In the genomic region with DNA sequence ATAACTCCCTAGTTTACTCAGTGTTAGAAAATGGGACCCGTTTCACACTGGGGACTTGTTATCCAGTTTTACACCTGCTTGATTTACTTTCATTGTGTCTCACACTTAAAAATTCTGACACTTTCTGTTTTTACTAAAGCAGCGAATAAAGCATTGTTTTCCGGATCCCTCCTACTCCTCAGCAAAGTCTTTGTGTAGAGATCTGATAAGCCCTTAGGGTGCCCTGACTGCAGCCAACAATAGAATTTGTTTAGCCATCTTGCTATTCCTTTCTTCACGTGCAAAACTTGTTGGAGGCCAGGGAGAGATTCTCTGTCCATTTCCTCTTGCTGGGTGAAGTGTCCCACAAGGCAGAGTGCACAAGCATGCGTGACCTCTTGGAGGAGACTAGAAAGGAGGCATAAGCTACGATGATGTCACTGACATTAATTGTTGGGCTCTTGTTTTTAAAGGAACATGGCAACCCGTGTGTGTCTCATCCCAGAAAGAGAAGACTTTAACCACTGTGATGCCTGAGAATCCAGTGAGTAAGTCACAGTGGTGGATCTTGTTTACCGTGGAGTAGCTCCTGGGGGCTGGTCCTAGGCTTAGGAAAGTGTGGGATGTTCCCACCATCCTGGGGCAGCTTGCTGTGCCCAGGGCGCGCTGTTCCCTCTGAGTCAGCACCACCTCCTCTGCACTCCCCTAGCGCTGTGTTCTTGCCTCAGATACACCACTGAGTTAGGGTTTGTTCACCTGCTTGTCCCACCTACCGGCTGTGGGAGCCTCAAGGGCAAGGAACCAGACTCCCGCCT, we compare ENCODE assay signal across 10 cellular contexts. TPM values are rescaled to one million over a fixed set of nuclear protein-coding genes. Genes with fewer than 3 reads are reported as not detected.
DNase-seq lines count a peak whose midpoint lies in the region; ATAC-seq, FAIRE-seq and TF ChIP-seq lines count a peak whose summit lies in the region.
"Had no signal": no experiment of that assay in that cellular context is flagged by ENCODE, and none has a peak within 500 bp of the region (broad histone marks: within the 10 kb centered on the region; RNA-seq: fewer than 3 reads in every experiment).

No MANE protein-coding gene starts in this region.

- no peak for FAIRE-seq in H1 (lab: Jason Lieb, UNC)

- no peaks in the 10 kb centered on the region for H3K79me2 ChIP-seq in H1 (ENCODE audit: control insufficient read depth in 1 of 2, insufficient read depth in 2 of 2, low read length in 2 of 2)

- dilution Hi-C loops in IMR-90 (cut with HindIII; ENCODE audit: low sequenced_read_pairs, unreplicated experiment) = no loop called here

- peaks cover 51% of the 10 kb centered on the region for H3K4me1 ChIP-seq in IMR-90 (ENCODE audit: control insufficient read depth, insufficient read depth, low read length)
- H3K4me1 ChIP-seq in H1 (replicated peaks in 1 of 4; ENCODE audit: control insufficient read depth in 3 of 4, insufficient read depth in 4 of 4, low read length in 3 of 4) = peaks cover 0 to 3% (median 1%) of the 10 kb centered on the region in 4 experiments; a peak in 2 of 7 replicates
- peaks cover 9% of the 10 kb centered on the region for H3K4me1 ChIP-seq in neuron (ENCODE audit: insufficient read depth, low read length)

- peak overlapping the region; percentile 89 for H3K4ac ChIP-seq in IMR-90 (ENCODE audit: low read depth, low read length)
- peak overlapping the region; percentile 64 for H3K4ac ChIP-seq in H1 (replicated peaks; ENCODE audit: insufficient read length, low read depth, low read length)

- H2AK5ac ChIP-seq in IMR-90 (ENCODE audit: low read depth, low read length) = peak overlapping the region; percentile 83
- H2AK5ac ChIP-seq in H1 (ENCODE audit: low read depth, low read length) = no peak overlapping the region

- H3K36me3 ChIP-seq in IMR-90 (ENCODE audit: control insufficient read depth, insufficient read depth, low read length) (peaks cover 10% of the 10 kb centered on the region), H1 (ENCODE audit: control insufficient read depth in 2 of 4, insufficient read depth in 4 of 4, low read length in 3 of 4) (no peaks in the 10 kb centered on the region), neuron (ENCODE audit: insufficient read depth, low read length) (no peaks in the 10 kb centered on the region)

- H2BK12ac ChIP-seq in H1 (ENCODE audit: low read depth, low read length) = no peak overlapping the region

- no peak overlapping the region for H3K4me3 ChIP-seq in AG04450 (ENCODE audit: low read depth, low read length)
- no peak overlapping the region for H3K4me3 ChIP-seq in IMR-90 (ENCODE audit: insufficient read depth, low read depth, low read length)
- H3K4me3 ChIP-seq in H1 (ENCODE audit: extremely low read depth in 1 of 4, insufficient read depth in 2 of 4, low read depth in 3 of 4, low read length in 4 of 4) = no peak overlapping the region
- H3K4me3 ChIP-seq in neuron (ENCODE audit: low read length) = no peak overlapping the region

- H3K4me2 ChIP-seq in IMR-90 (ENCODE audit: low read depth, low read length) (peak overlapping the region; percentile 6; the same call in 1 of the 2 replicates), H1 (ENCODE audit: insufficient read depth in 1 of 2, low read depth in 2 of 2, low read length in 2 of 2) (peak overlapping the region in 1 of 2 experiments; percentile 26; a peak in 1 of 4 replicates)

- peak overlapping the region; percentile 57 for H3K18ac ChIP-seq in IMR-90 (ENCODE audit: low read depth, low read length)
- H3K18ac ChIP-seq in H1 (ENCODE audit: extremely low read depth, low read length) = no peak overlapping the region; the same call in 1 of the 2 replicates

- POLR2A ChIA-PET in AG04450 (lab: Yijun Ruan, JAX) (interaction anchor here (0.7 to 2.2 kb wide), 5 partner anchors 10 to 52 kb away, joined by 3 to 12 read pairs (median 3); no protein-coding TSS in a partner anchor), IMR-90 (lab: Charles Lee; ENCODE audit: unreplicated experiment) (interaction anchor here (0.8 kb wide), 1 partner anchor 52 kb away, joined by 3 read pairs; no protein-coding TSS in a partner anchor), H1 (lab: Charles Lee; ENCODE audit: partially characterized antibody) (no interaction called here)

- H3K23ac ChIP-seq in IMR-90 (ENCODE audit: low read depth, low read length) = peak overlapping the region; percentile 43
- no peak overlapping the region for H3K23ac ChIP-seq in H1 (ENCODE audit: insufficient read length)

- H3K27ac ChIP-seq in AG04450 (ENCODE audit: low read depth, low read length) = peak overlapping the region; percentile 98
- peak overlapping the region; percentile 70 for H3K27ac ChIP-seq in IMR-90 (ENCODE audit: insufficient read depth, low read length)
- H3K27ac ChIP-seq in H1 (ENCODE audit: low read depth, low read length) = no peak overlapping the region

- BruUV-seq in IMR-90 (replicated peaks; lab: Mats Ljungman, UMichigan) = no TSS peak

- H3K56ac ChIP-seq in IMR-90 (ENCODE audit: extremely low read depth, insufficient read depth, low read length) = peak overlapping the region; percentile 36; the same call in 1 of the 2 replicates
- H3K56ac ChIP-seq in H1 (replicated peaks; ENCODE audit: insufficient read length, low read depth, low read length) = no peak overlapping the region

- H4K8ac ChIP-seq in IMR-90 (ENCODE audit: low read depth in 2 of 2, low read length in 2 of 2) (peak overlapping the region in 1 of 2 experiments; percentile 65; a peak in 2 of 4 replicates), H1 (ENCODE audit: extremely low read depth, insufficient read depth, low read length) (no peak overlapping the region)

- TF ChIP-seq EP300 in H1 (IDR thresholded peaks at IDR 0.05; ENCODE audit: borderline replicate concordance in 1 of 2, low read depth in 2 of 2, low read length in 2 of 2) = no peak

- H4K91ac ChIP-seq in IMR-90 (ENCODE audit: insufficient read depth, low read depth, low read length) (peak overlapping the region; percentile 81), H1 (replicated peaks; ENCODE audit: insufficient read length, low read length) (peak overlapping the region; percentile 52)

- TF ChIP-seq RAD21 in IMR-90 (IDR thresholded peaks at IDR 0.05; ENCODE audit: low read length) (peak; percentile 12), H1 (IDR thresholded peaks at IDR 0.05 in 1 of 2, conservative IDR thresholded peaks at IDR 0.05 in 1 of 2; ENCODE audit: low read depth in 2 of 2, low read length in 2 of 2) (no peak)

- H3K9me3 ChIP-seq in AG04450 (ENCODE audit: control insufficient read depth, insufficient read depth, low read length) = no peaks in the 10 kb centered on the region; the same call in 1 of the 2 replicates
- H3K9me3 ChIP-seq in IMR-90 (ENCODE audit: control insufficient read depth, insufficient read depth, low read length) = no peaks in the 10 kb centered on the region
- H3K9me3 ChIP-seq in H1 (ENCODE audit: insufficient read depth in 2 of 2, low read depth in 1 of 2, low read length in 1 of 2) = no peaks in the 10 kb centered on the region
- H3K9me3 ChIP-seq in neuron (ENCODE audit: low read length) = no peaks in the 10 kb centered on the region

- TF ChIP-seq CTCF in AG04450 (IDR thresholded peaks at IDR 0.05; ENCODE audit: low read depth, low read length) (no peak; the same call in 1 of the 2 replicates), IMR-90 (conservative IDR thresholded peaks at IDR 0.05; ENCODE audit: low read depth, low read length) (no peak; the same call in 1 of the 2 replicates), H1 (IDR thresholded peaks at IDR 0.05; ENCODE audit: control extremely low read depth in 1 of 3, insufficient read depth in 1 of 3, low read depth in 1 of 3, low read length in 3 of 3) (no peak)

- TF ChIP-seq POLR2A in IMR-90 (IDR thresholded peaks at IDR 0.05; ENCODE audit: low read depth, low read length) (peak; percentile 60), H1 (IDR thresholded peaks at IDR 0.05; ENCODE audit: control extremely low read depth in 1 of 2, low read depth in 2 of 2, low read length in 2 of 2) (no peak)

- H3K14ac ChIP-seq in IMR-90 (replicated peaks; ENCODE audit: low read depth, low read length) (peak overlapping the region; percentile 73), H1 (ENCODE audit: insufficient read length) (no peak overlapping the region)

- H2BK120ac ChIP-seq in IMR-90 (ENCODE audit: low read depth, low read length) (peak overlapping the region; percentile 88), H1 (replicated peaks; ENCODE audit: low read depth, low read length) (no peak overlapping the region)

- H2BK5ac ChIP-seq in IMR-90 (ENCODE audit: low read depth, low read length, poor library complexity, severe bottlenecking) (peak overlapping the region; percentile 85), H1 (ENCODE audit: low read depth, low read length) (no peak overlapping the region)

- DNase-seq in AG04450 (ENCODE audit: low read depth, low spot score) (peak; percentile 83), IMR-90 (peak; percentile 98), H1 (ENCODE audit: low read depth in 1 of 2, low spot score in 2 of 2) (no peak), NCI-H2081 (lab: John Stamatoyannopoulos, UW) (no peak), DMS153 (lab: John Stamatoyannopoulos, UW) (no peak)
- DNase-seq: NCI-H2171; stimulated activated naive CD4-positive, alpha-beta T cell had no signal

- ATAC-seq in IMR-90 (ENCODE audit: low read depth) = peak; percentile 60
- ATAC-seq in activated CD4-positive, CD25-positive, alpha-beta regulatory T cell treated with anti-CD3 and anti-CD28 coated beads, Interleukin-2, amount 50 U/mL, for 24 hours = no peak
- no peak for ATAC-seq in GM18520 (IDR thresholded peaks at IDR 0.05; ENCODE audit: unreplicated experiment)

- H4K20me1 ChIP-seq in IMR-90 (ENCODE audit: insufficient read depth, low read length) (peaks cover 79% of the 10 kb centered on the region), H1 (replicated peaks in 1 of 2; ENCODE audit: control insufficient read depth in 1 of 2, insufficient read depth in 2 of 2, low read length in 2 of 2) (no peaks in the 10 kb centered on the region)

- peak overlapping the region; percentile 1 for H2AK9ac ChIP-seq in IMR-90 (replicated peaks; ENCODE audit: low read depth, low read length, poor library complexity)

- no peaks in the 10 kb centered on the region for H3K23me2 ChIP-seq in H1 (ENCODE audit: low read depth, low read length)

- H3K79me1 ChIP-seq in IMR-90 (ENCODE audit: low read depth in 1 of 2, low read length in 2 of 2) (peaks cover 34 to 96% of the 10 kb centered on the region in 2 experiments), H1 (ENCODE audit: low read depth, low read length) (no peaks in the 10 kb centered on the region)

- no peak overlapping the region for H3K9ac ChIP-seq in IMR-90 (ENCODE audit: low read depth, low read length)
- H3K9ac ChIP-seq in H1 (replicated peaks in 1 of 4; ENCODE audit: extremely low read depth in 1 of 4, low read depth in 3 of 4, low read length in 3 of 4) = no peak overlapping the region

- H3K9me1 ChIP-seq in IMR-90 (ENCODE audit: insufficient read depth, low read length) = peaks cover 77% of the 10 kb centered on the region

- H2AFZ ChIP-seq in IMR-90 (replicated peaks; ENCODE audit: low read length, poor library complexity) = peak overlapping the region; percentile 60
- H2AFZ ChIP-seq in H1 (ENCODE audit: low read length) = peak overlapping the region; percentile 13; the same call in 1 of the 2 replicates
- H2AFZ ChIP-seq in neuron (ENCODE audit: low read depth, low read length) = peak overlapping the region; percentile 39

- in situ Hi-C loops in IMR-90 (cut with MboI; ENCODE audit: low sequenced_read_pairs) = no loop called here

- H4K5ac ChIP-seq in IMR-90 (ENCODE audit: low read depth, low read length) (peak overlapping the region; percentile 38), H1 (ENCODE audit: insufficient read length, low read depth, low read length) (no peak overlapping the region)

- WGBS in IMR-90 (ENCODE audit: extremely low coverage in 2 of 2, insufficient read length in 1 of 2), 2 experiments = 51% methylated on average over 7 of the region's 13 CpGs; no CpG with 5 or more reads in 1 of the 2 experiments
- WGBS in H1 (ENCODE audit: extremely low coverage in 1 of 2, insufficient coverage in 1 of 2, insufficient read length in 1 of 2, insufficient replicate concordance in 2 of 2, low coverage in 1 of 2, low lambda C conversion rate in 2 of 2, missing lambda C conversion rate in 1 of 2), 2 experiments = 87% methylated on average over 13 of the region's 13 CpGs; no CpG with 5 or more reads in 1 of the 2 experiments

- no peaks in the 10 kb centered on the region for H3K27me3 ChIP-seq in AG04450 (ENCODE audit: control insufficient read depth, insufficient read depth, low read length)
- no peaks in the 10 kb centered on the region for H3K27me3 ChIP-seq in IMR-90 (ENCODE audit: control insufficient read depth, insufficient read depth, low read length)
- H3K27me3 ChIP-seq in H1 (replicated peaks in 1 of 4; ENCODE audit: control insufficient read depth in 3 of 4, extremely low read depth in 1 of 4, insufficient read depth in 3 of 4, low read length in 3 of 4) = no peaks in the 10 kb centered on the region
- peaks cover 5% of the 10 kb centered on the region for H3K27me3 ChIP-seq in neuron (ENCODE audit: insufficient read depth, low read length)

- H2BK15ac ChIP-seq in IMR-90 (ENCODE audit: low read depth, low read length) = peak overlapping the region; percentile 29; the same call in 1 of the 3 replicates
- H2BK15ac ChIP-seq in H1 (ENCODE audit: low read length) = no peak overlapping the region

- CTCF ChIA-PET in AG04450 (lab: Charles Lee) (interaction anchor here (2.2 kb wide), 1 partner anchor 12 kb away, joined by 5 read pairs; no protein-coding TSS in a partner anchor), IMR-90 (lab: Yijun Ruan, JAX) (interaction anchor here (0.9 to 1.0 kb wide), 2 partner anchors 19 to 47 kb away, joined by 3 read pairs; no protein-coding TSS in a partner anchor), H1 (lab: Charles Lee; ENCODE audit: partially characterized antibody) (interaction anchor here (0.8 to 2.0 kb wide), 4 partner anchors 10 to 36 kb away, joined by 3 to 6 read pairs (median 5); no protein-coding TSS in a partner anchor)

- intact Hi-C loops in IMR-90 (cut with micrococcal nuclease) = loop anchor here (2.0 kb wide), 1 partner anchor 21 kb away; no protein-coding TSS in a partner anchor

- H2BK20ac ChIP-seq in IMR-90 (ENCODE audit: low read depth, low read length) (peak overlapping the region; percentile 72), H1 (ENCODE audit: low read length) (no peak overlapping the region; the same call in 1 of the 2 replicates)

RNA-seq across cellular contexts. Expression of gene MICAL2, which starts 27.7 kb away (rescaled TPM):
- 171 and 222 TPM in 2 replicates for polyA plus RNA-seq in AG04450 (2011; rRNA removed)
- 389 and 460 TPM in 2 replicates for polyA minus RNA-seq in AG04450 (2011; rRNA and poly(A)+ RNA removed)
- 285 and 336 TPM in 2 replicates for total RNA-seq in IMR-90 (2012; rRNA removed)
- polyA plus RNA-seq in IMR-90 (2012; rRNA removed) = 141 and 170 TPM in 2 replicates
- 63.9 and 84.9 TPM in 2 replicates for polyA plus RNA-seq in IMR-90 (2012; cell fraction: cytosol; rRNA removed)
- polyA plus RNA-seq in IMR-90 (2012; cell fraction: nucleus; rRNA removed; ENCODE audit: low replicate concordance) = 109 and 162 TPM in 2 replicates
- 4.1 and 4.2 TPM in 2 replicates for total RNA-seq in H1 (2021; fragmentation: NEBNext Ultra II Directional; extraction: Animal tissue kit (Norgen Biotek cat#: 25700))
- polyA plus RNA-seq in H1 (2011; rRNA removed) = 1.3 and 1.6 TPM in 2 replicates
- 1.7 TPM for polyA plus RNA-seq in H1 (2011; cell fraction: cytosol; rRNA removed)
- polyA plus RNA-seq in H1 (2011; cell fraction: nucleus; rRNA removed) = 3.0 TPM
- polyA plus RNA-seq in H1 (2012, experiment 1 of 2) = 1.4 to 2.5 TPM (median 1.6 TPM) in 4 replicates
- polyA plus RNA-seq in H1 (2012, experiment 2 of 2) = 5.1 TPM
- polyA plus RNA-seq in H1 (2013, experiment 1 of 2) = 0.67 TPM
- 0.79 TPM for polyA plus RNA-seq in H1 (2013, experiment 2 of 2)
- 3.9 and 4.4 TPM in 2 replicates for polyA minus RNA-seq in H1 (2011; rRNA and poly(A)+ RNA removed)
- polyA minus RNA-seq in H1 (2011; cell fraction: cytosol; rRNA and poly(A)+ RNA removed) = 3.2 TPM
- 6.5 TPM for polyA minus RNA-seq in H1 (2011; cell fraction: nucleus; rRNA and poly(A)+ RNA removed)

Comparison
In these comparisons a context has a peak if more than half of its experiments do, and no peak if none do; other contexts are left out.
1. DNase-seq: peak in AG04450 (single experiment) and IMR-90 (single experiment); none in H1 (0 of 2), NCI-H2081 (0 of 2) and DMS153 (single experiment).
2. RNA of gene MICAL2, which starts 27.7 kb away (polyA plus RNA-seq): 171 to 222 TPM in AG04450 and 63.9 to 170 TPM in IMR-90; 0.67 to 5.1 TPM in H1; every median in the first group is over 10 times any median in the second.
3. Peak in every context shown above with its lines, with median percentiles within 50 percentile points of each other: H2AFZ ChIP-seq.